8 cellular contexts compared by ENCODE assay signal in the genomic region with DNA sequence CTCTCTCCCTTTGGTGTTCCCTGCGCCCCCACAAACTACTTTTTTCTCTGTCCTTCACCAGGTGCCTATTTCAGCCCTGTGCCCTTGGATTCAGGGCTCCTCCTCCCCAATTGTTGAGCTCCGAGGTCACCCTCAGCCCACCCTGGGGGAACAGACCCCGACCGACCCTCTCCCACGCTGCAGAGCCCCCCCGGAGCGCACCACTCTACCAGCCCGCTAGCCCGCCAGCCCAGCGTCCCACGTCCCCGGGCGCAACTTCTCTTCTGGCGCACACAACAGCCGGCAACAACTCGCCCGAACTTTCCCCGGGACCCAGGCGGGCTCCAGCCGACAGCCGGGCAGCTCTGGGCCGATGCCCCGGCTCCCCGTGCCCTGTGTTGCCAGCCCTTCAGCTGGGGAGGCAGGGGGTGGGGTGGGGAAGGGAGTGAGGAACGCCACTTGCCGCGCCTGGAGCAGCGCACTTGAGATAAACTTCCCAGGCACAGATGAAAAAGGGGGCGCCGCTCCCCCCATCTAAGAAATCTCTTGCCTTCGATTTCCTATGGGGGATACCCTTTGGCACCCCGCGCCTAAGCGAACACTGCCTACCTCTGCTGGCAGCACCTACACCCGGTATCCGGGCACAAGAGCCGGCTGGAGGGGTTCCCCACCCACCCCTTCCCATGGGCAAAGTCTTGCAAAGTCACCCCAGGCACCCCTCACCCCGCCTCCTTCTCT. TPM values are rescaled to one million over a fixed set of nuclear protein-coding genes. Genes with fewer than 3 reads are reported as not detected.
A peak's percentile ranks its signal among the peaks of the same experiment; 100 is the strongest.
DNase-seq lines count a peak whose midpoint lies in the region; ATAC-seq and TF ChIP-seq lines count a peak whose summit lies in the region.

No MANE protein-coding gene starts in this region.

- peak overlapping the region; percentile 71 for H3K4me3 Mint-ChIP-seq in WTC11

- H3K36me3 ChIP-seq in right atrium auricular region = no peaks in the 10 kb centered on the region
- H3K36me3 ChIP-seq in skeletal muscle tissue (ENCODE audit: control insufficient read depth in 3 of 3, insufficient read depth in 3 of 3, low read length in 3 of 3) = no peaks in the 10 kb centered on the region

- H3K4me1 ChIP-seq in right atrium auricular region (peaks cover 0 to 55% of the 10 kb centered on the region in 2 donors), skeletal muscle tissue (ENCODE audit: control insufficient read depth in 3 of 3, insufficient read depth in 3 of 3, low read length in 3 of 3) (peaks cover 20 to 22% (median 20%) of the 10 kb centered on the region in 3 donors)

- H3K9me3 Mint-ChIP-seq in WTC11 = no peaks in the 10 kb centered on the region

- POLR2A ChIA-PET in WTC11 (lab: Charles Lee) = interaction anchor here (0.5 to 0.6 kb wide), 2 partner anchors 112 to 188 kb away, joined by 4 to 5 read pairs; no protein-coding TSS in a partner anchor

- TF ChIP-seq CTCF in WTC11 (IDR thresholded peaks at IDR 0.05) (no peak), right atrium auricular region (IDR thresholded peaks at IDR 0.05) (no peak)

- H3K27ac ChIP-seq in right atrium auricular region (peak overlapping the region; percentile 91 to 96), skeletal muscle tissue (ENCODE audit: low read depth, low read length) (peak overlapping the region; percentile 100)

- H3K9me3 ChIP-seq in right atrium auricular region (no peaks in the 10 kb centered on the region), skeletal muscle tissue (ENCODE audit: control insufficient read depth in 3 of 3, low read length in 3 of 3) (no peaks in the 10 kb centered on the region)

- CTCF ChIA-PET in WTC11 (lab: Charles Lee) = interaction anchor here (1.3 to 2.8 kb wide), 8 partner anchors 9 to 288 kb away, joined by 3 to 10 read pairs (median 5); no protein-coding TSS in a partner anchor

- H3K4me3 ChIP-seq in right atrium auricular region = peak overlapping the region; percentile 46 to 72
- peak overlapping the region; percentile 87 to 91 (median 88) for H3K4me3 ChIP-seq in skeletal muscle tissue (ENCODE audit: low read length in 3 of 3)

- peak; percentile 55 for DNase-seq in DMS53 (lab: John Stamatoyannopoulos, UW)
- no peak for DNase-seq in DMS53 treated with DMSO at 0.1 percent for 48 hours (lab: John Stamatoyannopoulos, UW; ENCODE audit: unreplicated experiment)
- DNase-seq in WTC11 (ENCODE audit: low spot score) = peak; percentile 36
- DNase-seq in right atrium auricular region (ENCODE audit: low spot score) = no peak
- no peak for DNase-seq in NOMO-1 treated with DMSO at 0.1 percent for 48 hours (lab: John Stamatoyannopoulos, UW; ENCODE audit: unreplicated experiment)
- DNase-seq in hepatic stellate cell (ENCODE audit: low spot score) = no peak

- H3K4me1 Mint-ChIP-seq in WTC11 = peaks cover 29% of the 10 kb centered on the region

- no peak overlapping the region for H3K27ac Mint-ChIP-seq in WTC11

- H3K27me3 Mint-ChIP-seq in WTC11 (ENCODE audit: low read depth) = peaks cover 47% of the 10 kb centered on the region

- ATAC-seq in WTC11 (no peak), HG02798 (IDR thresholded peaks at IDR 0.05; ENCODE audit: poor library complexity, unreplicated experiment) (no peak)

- H3K9ac ChIP-seq in skeletal muscle tissue (ENCODE audit: low read depth in 1 of 3, low read length in 3 of 3) = peak overlapping the region; percentile 99 to 100 (median 99)

- H3K36me3 Mint-ChIP-seq in WTC11 = no peaks in the 10 kb centered on the region

- H3K27me3 ChIP-seq in right atrium auricular region (no peaks in the 10 kb centered on the region), skeletal muscle tissue (ENCODE audit: control insufficient read depth in 3 of 3, insufficient read depth in 3 of 3, low read length in 3 of 3) (no peaks in the 10 kb centered on the region)

TF ChIP-seq in WTC11, 78 proteins besides CTCF, POLR2A, EP300 and RAD21:
- TF ChIP-seq SMAD4 (CRISPR knock-in tag; IDR thresholded peaks at IDR 0.05) (no peak), ZNF423 (CRISPR knock-in tag; IDR thresholded peaks at IDR 0.05) (0 out of 2 replicates have a peak, but pooled peaks have one; percentile 6)

RNA-seq across cellular contexts. Expression of a gene that starts 1.0 kb away (rescaled TPM):
- total RNA-seq in WTC11 (2021) (6.9 to 11.7 TPM (median 8.7 TPM) in 3 replicates), right atrium auricular region (10 to 100 TPM; 44.3 to 50.3 TPM), skeletal muscle tissue (26.1 TPM)

Comparison
In these comparisons a context has a peak if more than half of its experiments do, and no peak if none do; other contexts are left out.
1. DNase-seq: peak in DMS53 (single experiment) and WTC11 (single experiment); none in DMS53 treated with DMSO at 0.1 percent for 48 hours (single experiment), right atrium auricular region (single experiment), NOMO-1 treated with DMSO at 0.1 percent for 48 hours (single experiment) and hepatic stellate cell (single experiment).